8 cellular contexts compared by ENCODE assay signal in genomic region chr15:41492597-41493204, GRCh38. TPM values are rescaled to one million over a fixed set of nuclear protein-coding genes. Genes with fewer than 3 reads are reported as not detected.
DNase-seq lines count a peak whose midpoint lies in the region; ATAC-seq and TF ChIP-seq lines count a peak whose summit lies in the region.

No MANE protein-coding gene starts in this region.

- no peak for ATAC-seq in T-cell (replicated peaks in 1 of 4)
- ATAC-seq in stimulated activated memory B cell treated with anti-CD40 and anti-IgM and Interleukin-4, amounts not matched to agents 10 μg/mL and 1 μg/mL and 100 μg/mL, for 72 hours, result no peak
- no peak for ATAC-seq in GM21619 (IDR thresholded peaks at IDR 0.05; ENCODE audit: unreplicated experiment)

- DNase-seq in NCI-H524 treated with DMSO at 0.1 percent for 48 hours (lab: John Stamatoyannopoulos, UW), result peak; percentile 12
- DNase-seq in NCI-H524 (lab: John Stamatoyannopoulos, UW), result no peak
- DNase-seq in T-cell, result no peak
- DNase-seq in glutamatergic neuron, result no peak
- no peak for DNase-seq in COLO668 (lab: John Stamatoyannopoulos, UW; ENCODE audit: unreplicated experiment)
- DNase-seq in activated gamma-delta T cell treated with Interleukin-2 at 50 U/mL for 16 hours, result no peak

- POLR2A ChIA-PET in T-cell (lab: Charles Lee), result no interaction called here

- H3K27me3 Mint-ChIP-seq in T-cell (peaks cover 17 to 35% of the 10 kb centered on the region in 2 donors), glutamatergic neuron (ENCODE audit: unreplicated experiment) (peaks cover 23% of the 10 kb centered on the region)
- H3K27me3 Mint-ChIP-seq in stimulated activated memory B cell treated with anti-CD40 and anti-IgM and Interleukin-4, amounts not matched to agents 10 μg/mL and 1 μg/mL and 100 μg/mL, for 72 hours, result peaks cover 41% of the 10 kb centered on the region

- H3K9me3 Mint-ChIP-seq in T-cell (no peaks in the 10 kb centered on the region), glutamatergic neuron (ENCODE audit: unreplicated experiment) (peaks cover 8% of the 10 kb centered on the region)
- H3K9me3 Mint-ChIP-seq in stimulated activated memory B cell treated with anti-CD40 and anti-IgM and Interleukin-4, amounts not matched to agents 10 μg/mL and 1 μg/mL and 100 μg/mL, for 72 hours, result no peaks in the 10 kb centered on the region

- H3K36me3 Mint-ChIP-seq in T-cell (no peaks in the 10 kb centered on the region), glutamatergic neuron (ENCODE audit: unreplicated experiment) (no peaks in the 10 kb centered on the region)
- H3K36me3 Mint-ChIP-seq in stimulated activated memory B cell treated with anti-CD40 and anti-IgM and Interleukin-4, amounts not matched to agents 10 μg/mL and 1 μg/mL and 100 μg/mL, for 72 hours, result no peaks in the 10 kb centered on the region

- H3K4me1 Mint-ChIP-seq in T-cell, result peaks cover 13 to 22% (median 14%) of the 10 kb centered on the region in 3 donors
- H3K4me1 Mint-ChIP-seq in glutamatergic neuron (ENCODE audit: low read depth, unreplicated experiment), result peaks cover 6% of the 10 kb centered on the region
- H3K4me1 Mint-ChIP-seq in stimulated activated memory B cell treated with anti-CD40 and anti-IgM and Interleukin-4, amounts not matched to agents 10 μg/mL and 1 μg/mL and 100 μg/mL, for 72 hours, result peaks cover 19% of the 10 kb centered on the region

- CTCF ChIA-PET in T-cell (lab: Charles Lee), result no interaction called here

- H3K27ac Mint-ChIP-seq in T-cell (peak overlapping the region in 1 of 2 donors; percentile 3), glutamatergic neuron (ENCODE audit: unreplicated experiment) (no peak overlapping the region)
- peak overlapping the region; percentile 68 for H3K27ac Mint-ChIP-seq in stimulated activated memory B cell treated with anti-CD40 and anti-IgM and Interleukin-4, amounts not matched to agents 10 μg/mL and 1 μg/mL and 100 μg/mL, for 72 hours

- peak overlapping the region; percentile 79 to 87 (median 84) for H3K4me3 Mint-ChIP-seq in T-cell
- peak overlapping the region; percentile 79 for H3K4me3 Mint-ChIP-seq in glutamatergic neuron (ENCODE audit: unreplicated experiment)
- peak overlapping the region; percentile 80 for H3K4me3 Mint-ChIP-seq in stimulated activated memory B cell treated with anti-CD40 and anti-IgM and Interleukin-4, amounts not matched to agents 10 μg/mL and 1 μg/mL and 100 μg/mL, for 72 hours

- no peak for TF ChIP-seq CTCF in glutamatergic neuron (IDR thresholded peaks at IDR 0.05; ENCODE audit: partially characterized antibody, unreplicated experiment)

RNA-seq across cellular contexts. Expression of gene ITPKA, which starts 1.0 kb away (rescaled TPM):
- under 1 TPM in 1 of 5 donors, not detected in 4; 0.38 TPM for total RNA-seq in T-cell
- 1.1 TPM for total RNA-seq in glutamatergic neuron (ENCODE audit: unreplicated experiment)

RNA-seq across cellular contexts. Expression of gene LTK, which starts 20.9 kb away (rescaled TPM):
- total RNA-seq in T-cell (10 to 100 TPM in 1 of 5 donors, 1 to 10 TPM in 4; 2.0 to 14.3 (median 6.8) TPM), glutamatergic neuron (ENCODE audit: unreplicated experiment) (3.2 TPM)

RNA-seq across cellular contexts. Expression of gene RPAP1, which starts 51.4 kb away (rescaled TPM):
- total RNA-seq in T-cell (10 to 100 TPM; 33.5 to 57.8 (median 53.2) TPM), glutamatergic neuron (ENCODE audit: unreplicated experiment) (48.9 TPM)
